In genomic region chr5:176995122-176995490, GRCh38 we compare ENCODE assay signal across 1 cellular context.
TF ChIP-seq lines count a peak whose summit lies in the region.

No MANE protein-coding gene starts in this region.

TF ChIP-seq in K562, 482 proteins besides CTCF, POLR2A, EP300 and RAD21 (continued from another document):
- TF ChIP-seq, protein P1, sequence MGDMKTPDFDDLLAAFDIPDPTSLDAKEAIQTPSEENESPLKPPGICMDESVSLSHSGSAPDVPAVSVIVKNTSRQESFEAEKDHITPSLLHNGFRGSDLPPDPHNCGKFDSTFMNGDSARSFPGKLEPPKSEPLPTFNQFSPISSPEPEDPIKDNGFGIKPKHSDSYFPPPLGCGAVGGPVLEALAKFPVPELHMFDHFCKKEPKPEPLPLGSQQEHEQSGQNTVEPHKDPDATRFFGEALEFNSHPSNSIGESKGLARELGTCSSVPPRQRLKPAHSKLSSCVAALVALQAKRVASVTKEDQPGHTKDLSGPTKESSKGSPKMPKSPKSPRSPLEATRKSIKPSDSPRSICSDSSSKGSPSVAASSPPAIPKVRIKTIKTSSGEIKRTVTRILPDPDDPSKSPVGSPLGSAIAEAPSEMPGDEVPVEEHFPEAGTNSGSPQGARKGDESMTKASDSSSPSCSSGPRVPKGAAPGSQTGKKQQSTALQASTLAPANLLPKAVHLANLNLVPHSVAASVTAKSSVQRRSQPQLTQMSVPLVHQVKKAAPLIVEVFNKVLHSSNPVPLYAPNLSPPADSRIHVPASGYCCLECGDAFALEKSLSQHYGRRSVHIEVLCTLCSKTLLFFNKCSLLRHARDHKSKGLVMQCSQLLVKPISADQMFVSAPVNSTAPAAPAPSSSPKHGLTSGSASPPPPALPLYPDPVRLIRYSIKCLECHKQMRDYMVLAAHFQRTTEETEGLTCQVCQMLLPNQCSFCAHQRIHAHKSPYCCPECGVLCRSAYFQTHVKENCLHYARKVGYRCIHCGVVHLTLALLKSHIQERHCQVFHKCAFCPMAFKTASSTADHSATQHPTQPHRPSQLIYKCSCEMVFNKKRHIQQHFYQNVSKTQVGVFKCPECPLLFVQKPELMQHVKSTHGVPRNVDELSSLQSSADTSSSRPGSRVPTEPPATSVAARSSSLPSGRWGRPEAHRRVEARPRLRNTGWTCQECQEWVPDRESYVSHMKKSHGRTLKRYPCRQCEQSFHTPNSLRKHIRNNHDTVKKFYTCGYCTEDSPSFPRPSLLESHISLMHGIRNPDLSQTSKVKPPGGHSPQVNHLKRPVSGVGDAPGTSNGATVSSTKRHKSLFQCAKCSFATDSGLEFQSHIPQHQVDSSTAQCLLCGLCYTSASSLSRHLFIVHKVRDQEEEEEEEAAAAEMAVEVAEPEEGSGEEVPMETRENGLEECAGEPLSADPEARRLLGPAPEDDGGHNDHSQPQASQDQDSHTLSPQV (IDR thresholded peaks at IDR 0.05), result 0 out of 2 replicates have a peak, but pooled peaks have one; percentile 34
- TF ChIP-seq ZNF274 (IDR thresholded peaks at IDR 0.05; ENCODE audit: borderline replicate concordance, low read depth, low read length), result peak; percentile 12; the same call in 1 of the 2 replicates
- no peak for TF ChIP-seq ADNP (tag; IDR thresholded peaks at IDR 0.05)
- peak; percentile 82 for TF ChIP-seq FOSL1 (tag; conservative IDR thresholded peaks at IDR 0.05)
- peak; percentile 97 for TF ChIP-seq KDM1A (IDR thresholded peaks at IDR 0.05)
- 0 out of 2 replicates have a peak, but pooled peaks have one; percentile 19 for TF ChIP-seq CBX5 (IDR thresholded peaks at IDR 0.05; ENCODE audit: borderline replicate concordance, low read depth)
- TF ChIP-seq ZNF124 (CRISPR knock-in tag; IDR thresholded peaks at IDR 0.05), result no peak
- peak; percentile 5 to 26 for TF ChIP-seq NCOA2 (IDR thresholded peaks at IDR 0.05; ENCODE audit: partially characterized antibody in 2 of 2)
